In the genomic region with DNA sequence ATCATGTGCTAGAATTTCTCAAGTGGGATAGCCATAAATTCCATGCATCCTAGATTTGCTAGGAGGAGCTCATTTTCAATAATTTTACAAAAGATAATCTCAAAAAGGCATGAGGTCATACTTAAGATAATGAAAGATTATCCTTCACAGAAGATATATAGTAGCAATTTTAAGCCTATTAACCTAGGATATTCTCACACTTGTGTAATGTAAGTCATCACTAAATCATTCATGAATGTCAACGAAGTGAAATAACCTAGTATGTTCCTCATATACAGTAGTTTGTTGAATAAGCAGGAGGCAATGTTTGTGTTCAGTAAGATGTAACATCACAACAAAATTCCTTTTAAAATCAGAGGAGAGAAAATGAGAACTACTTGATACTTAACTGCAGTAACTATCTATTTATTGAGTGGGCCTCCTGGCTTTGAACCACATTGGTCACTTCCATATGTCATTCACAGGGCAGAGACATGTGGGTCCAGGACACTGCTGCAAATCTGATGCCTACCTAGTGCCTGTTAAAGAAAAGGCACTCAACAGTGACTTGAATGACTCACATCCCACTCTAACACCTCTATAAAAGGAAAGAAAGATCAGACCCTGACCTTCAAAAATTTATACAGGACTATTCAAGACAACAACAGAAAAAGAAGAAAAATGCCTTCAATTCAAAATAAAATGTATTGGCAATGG, we compare ENCODE assay signal across 18 cellular contexts. TPM values are rescaled to one million over a fixed set of nuclear protein-coding genes. Genes with fewer than 3 reads are reported as not detected.
A peak's percentile ranks its signal among the peaks of the same experiment; 100 is the strongest.
DNase-seq lines count a peak whose midpoint lies in the region; ATAC-seq, FAIRE-seq and TF ChIP-seq lines count a peak whose summit lies in the region.
"Had no signal": no experiment of that assay in that cellular context is flagged by ENCODE, and none has a peak within 500 bp of the region (broad histone marks: within the 10 kb centered on the region; RNA-seq: fewer than 3 reads in every experiment).

No MANE protein-coding gene starts in this region.

- DNase-seq in H54 (ENCODE audit: insufficient read length, low spot score), result no peak
- no peak for DNase-seq in adrenal gland
- no peak for DNase-seq in left ventricle myocardium superior
- no peak for DNase-seq in smooth muscle cell (lab: John Stamatoyannopoulos, UW; ENCODE audit: unreplicated experiment)
- DNase-seq in NCI-H2227 treated with DMSO at 0.1 percent for 48 hours (lab: John Stamatoyannopoulos, UW), result no peak
- DNase-seq in RKO (ENCODE audit: low spot score), result no peak
- no peak for DNase-seq in Calu3
- no peak for DNase-seq in cortex of kidney (lab: John Stamatoyannopoulos, UW)
- DNase-seq: activated CD4-positive, CD25-positive, alpha-beta regulatory T cell treated with anti-CD3 and anti-CD28 coated beads, Interleukin-2, amount 50 U/mL, for 72 hours; activated CD8-positive, alpha-beta memory T cell treated with anti-CD3 and anti-CD28 coated beads, Interleukin-2, amount 10 ng/mL, durations not matched to agents 7 days and 5 days; esophagus squamous epithelium; naive thymus-derived CD8-positive, alpha-beta T cell; NCI-H187; NCI-H774; SHP77 had no signal

- H3K9ac ChIP-seq in smooth muscle cell (ENCODE audit: low read depth), result no peak overlapping the region

- H3K36me3 Mint-ChIP-seq in Calu3 (ENCODE audit: insufficient read depth, unreplicated experiment), result no peaks in the 10 kb centered on the region
- H3K36me3 Mint-ChIP-seq: activated CD8-positive, alpha-beta memory T cell treated with anti-CD3 and anti-CD28 coated beads, Interleukin-2, amount 10 ng/mL, durations not matched to agents 7 days and 5 days; naive thymus-derived CD8-positive, alpha-beta T cell had no signal

- H3K27me3 Mint-ChIP-seq in Calu3 (ENCODE audit: unreplicated experiment), result no peaks in the 10 kb centered on the region
- H3K27me3 Mint-ChIP-seq: progenitor cell of endocrine pancreas had no signal

- no TSS peak for BruUV-seq in Calu3 (replicated peaks; lab: Mats Ljungman, UMichigan)

- CTCF ChIA-PET in Calu3 (lab: Charles Lee), result interaction anchor here (0.8 kb wide), 1 partner anchor 262 kb away, joined by 4 read pairs; no protein-coding TSS in a partner anchor

- no peaks in the 10 kb centered on the region for H3K36me3 ChIP-seq in adrenal gland (replicated peaks in 1 of 2)
- no peaks in the 10 kb centered on the region for H3K36me3 ChIP-seq in smooth muscle cell (ENCODE audit: low read depth)
- H3K36me3 ChIP-seq: esophagus squamous epithelium had no signal

- TF ChIP-seq CTCF in adrenal gland (IDR thresholded peaks at IDR 0.05) (no peak), smooth muscle cell (IDR thresholded peaks at IDR 0.05; ENCODE audit: borderline replicate concordance, insufficient read depth, poor library complexity, severe bottlenecking) (no peak), Calu3 (IDR thresholded peaks at IDR 0.05; ENCODE audit: unreplicated experiment) (no peak)

- TF ChIP-seq POLR2A in H54 (IDR thresholded peaks at IDR 0.05; ENCODE audit: low read depth, low read length) (no peak), adrenal gland (IDR thresholded peaks at IDR 0.05) (no peak)

- no peaks in the 10 kb centered on the region for H3K9me3 Mint-ChIP-seq in Calu3 (ENCODE audit: low read depth, unreplicated experiment)
- H3K9me3 Mint-ChIP-seq: naive thymus-derived CD8-positive, alpha-beta T cell had no signal

- no peak overlapping the region for H3K4me3 ChIP-seq in adrenal gland
- H3K4me3 ChIP-seq in smooth muscle cell, result no peak overlapping the region
- H3K4me3 ChIP-seq: esophagus squamous epithelium, lung had no signal

- H3K27ac ChIP-seq in adrenal gland, result peak overlapping the region in 3 of 5 donors; percentile 34 to 67 (median 45)
- H3K27ac ChIP-seq in smooth muscle cell (ENCODE audit: low read depth), result peak overlapping the region; percentile 2
- H3K27ac ChIP-seq: esophagus squamous epithelium had no signal

- no peaks in the 10 kb centered on the region for H3K9me3 ChIP-seq in adrenal gland (replicated peaks in 1 of 3)
- H3K9me3 ChIP-seq in smooth muscle cell (replicated peaks; ENCODE audit: low read depth), result no peaks in the 10 kb centered on the region
- H3K9me3 ChIP-seq: esophagus squamous epithelium had no signal

- H4K20me1 ChIP-seq in smooth muscle cell (ENCODE audit: low read depth), result peaks cover 41% of the 10 kb centered on the region

- H3F3A ChIP-seq in smooth muscle cell (ENCODE audit: low read depth), result no peaks in the 10 kb centered on the region

- H3K27me3 ChIP-seq in adrenal gland, result no peaks in the 10 kb centered on the region
- H3K27me3 ChIP-seq in smooth muscle cell (ENCODE audit: low read depth), result no peaks in the 10 kb centered on the region
- H3K27me3 ChIP-seq: esophagus squamous epithelium had no signal

- intact Hi-C loops in adrenal gland (cut with DNase I) (no loop called here), left ventricle myocardium superior (cut with micrococcal nuclease) (no loop called here), Calu3 (cut with micrococcal nuclease; ENCODE audit: unreplicated experiment) (no loop called here)

- no peak overlapping the region for H3K4me3 Mint-ChIP-seq in Calu3 (ENCODE audit: low read depth, unreplicated experiment)
- H3K4me3 Mint-ChIP-seq: activated CD8-positive, alpha-beta memory T cell treated with anti-CD3 and anti-CD28 coated beads, Interleukin-2, amount 10 ng/mL, durations not matched to agents 7 days and 5 days; naive thymus-derived CD8-positive, alpha-beta T cell had no signal

- peaks cover 6% of the 10 kb centered on the region for H3K4me1 Mint-ChIP-seq in Calu3 (ENCODE audit: low read depth, unreplicated experiment)

- no peak overlapping the region for H2AFZ ChIP-seq in smooth muscle cell (ENCODE audit: low read depth)

- no peak overlapping the region for H3K27ac Mint-ChIP-seq in Calu3 (ENCODE audit: unreplicated experiment)
- H3K27ac Mint-ChIP-seq: activated CD8-positive, alpha-beta memory T cell treated with anti-CD3 and anti-CD28 coated beads, Interleukin-2, amount 10 ng/mL, durations not matched to agents 7 days and 5 days; naive thymus-derived CD8-positive, alpha-beta T cell; progenitor cell of endocrine pancreas had no signal

- peaks cover 67% of the 10 kb centered on the region for H3K79me2 ChIP-seq in smooth muscle cell (ENCODE audit: low read depth)

- peaks cover 0 to 34% of the 10 kb centered on the region in 2 donors for H3K4me1 ChIP-seq in adrenal gland (replicated peaks in 1 of 2)
- H3K4me1 ChIP-seq in smooth muscle cell (ENCODE audit: low read depth), result peaks cover 4% of the 10 kb centered on the region

- ATAC-seq in left ventricle myocardium superior, result peak; percentile 72
- ATAC-seq: activated CD8-positive, alpha-beta memory T cell treated with anti-CD3 and anti-CD28 coated beads, Interleukin-2, amount 10 ng/mL, durations not matched to agents 7 days and 5 days; naive thymus-derived CD8-positive, alpha-beta T cell had no signal

- peak; percentile 55 for FAIRE-seq in H54 (lab: Jason Lieb, UNC)

- 25 to 33% (median 33%) methylated on average over 1 of the region's 1 CpG for WGBS in adrenal gland, 4 donors
- WGBS in smooth muscle cell (ENCODE audit: low lambda C conversion rate), result 81% methylated on average over 1 of the region's 1 CpG

- peak overlapping the region; percentile 9 for H3K4me2 ChIP-seq in smooth muscle cell

RNA-seq across cellular contexts. Expression of a gene that starts 8.2 kb away (rescaled TPM):
- total RNA-seq in adrenal gland (100 to 1,000 TPM in 3 of 8 donors, 10 to 100 TPM in 5; 43.2 to 118 (median 68.0) TPM), left ventricle myocardium superior (61.1 TPM), smooth muscle cell (29.2 and 38.9 TPM in 2 replicates), Calu3 (2022) (7.6 and 7.9 TPM in 2 replicates)
- polyA plus RNA-seq in adrenal gland (10 to 100 TPM in 2 of 3 donors, 1 to 10 TPM in 1; 9.2 to 18.3 (median 10.2) TPM), smooth muscle cell (14.3 and 17.7 TPM in 2 replicates)
- total RNA-seq: activated CD8-positive, alpha-beta memory T cell treated with anti-CD3 and anti-CD28 coated beads, Interleukin-2, amount 10 ng/mL, durations not matched to agents 7 days and 5 days; naive thymus-derived CD8-positive, alpha-beta T cell; T-helper 2 cell treated with Interferon-gamma antibody and Interleukin-4, amounts not matched to agents 100 ng/mL and 5 ng/mL, for 36 hours had no signal
- polyA plus RNA-seq: naive thymus-derived CD8-positive, alpha-beta T cell had no signal
